ENCODE assay signal across 1 cellular context in genomic region chr9:122092611-122093506, GRCh38.
TF ChIP-seq lines count a peak whose summit lies in the region.

Gene TTLL11 (minus strand): TSS chr9:122093308. CDS start chr9:122093148, 160 bp downstream.

TF ChIP-seq in HepG2, 621 proteins besides CTCF, POLR2A, EP300 and RAD21 (continued from another document and continues in another):
- TF ChIP-seq E2F2 (CRISPR knock-in tag; IDR thresholded peaks at IDR 0.05; ENCODE audit: borderline replicate concordance) (no peak), ATF6 (CRISPR knock-in tag; conservative IDR thresholded peaks at IDR 0.05) (no peak), SMARCE1 (IDR thresholded peaks at IDR 0.05; ENCODE audit: borderline replicate concordance) (no peak), GZF1 (CRISPR knock-in tag; IDR thresholded peaks at IDR 0.05) (no peak), ZNF770 (CRISPR knock-in tag; IDR thresholded peaks at IDR 0.05) (no peak; the same call in 1 of the 2 replicates), HNF4A (CRISPR knock-in tag; IDR thresholded peaks at IDR 0.05) (peak; percentile 34; the same call in 1 of the 2 replicates), ZNF768 (CRISPR knock-in tag; IDR thresholded peaks at IDR 0.05) (no peak; the same call in 1 of the 2 replicates), DPF2 (CRISPR knock-in tag; IDR thresholded peaks at IDR 0.05; ENCODE audit: borderline replicate concordance, low read depth) (no peak), THAP9 (CRISPR knock-in tag; IDR thresholded peaks at IDR 0.05; ENCODE audit: borderline replicate concordance) (peak; percentile 81; the same call in 1 of the 2 replicates), ZBTB25 (CRISPR knock-in tag; IDR thresholded peaks at IDR 0.05) (peak; percentile 81; the same call in 1 of the 2 replicates), ZEB1 (IDR thresholded peaks at IDR 0.05; ENCODE audit: insufficient replicate concordance, low read depth) (no peak), ZNF782 (CRISPR knock-in tag; IDR thresholded peaks at IDR 0.05; ENCODE audit: borderline replicate concordance) (no peak), MTERF4 (CRISPR knock-in tag; IDR thresholded peaks at IDR 0.05) (peak; percentile 50; the same call in 1 of the 2 replicates), UBTF (CRISPR knock-in tag; IDR thresholded peaks at IDR 0.05) (peak; percentile 92), ZBED4 (CRISPR knock-in tag; IDR thresholded peaks at IDR 0.05; ENCODE audit: borderline replicate concordance) (no peak; the same call in 1 of the 2 replicates), ZNF530 (CRISPR knock-in tag; IDR thresholded peaks at IDR 0.05; ENCODE audit: low read depth) (no peak), SMAD9 (CRISPR knock-in tag; IDR thresholded peaks at IDR 0.05) (no peak), ATF1 (CRISPR knock-in tag; IDR thresholded peaks at IDR 0.05) (peak; percentile 94), GLI4 (CRISPR knock-in tag; IDR thresholded peaks at IDR 0.05; ENCODE audit: borderline replicate concordance) (no peak), ELF4 (CRISPR knock-in tag; IDR thresholded peaks at IDR 0.05; ENCODE audit: borderline replicate concordance) (no peak), ZFP36L1 (CRISPR knock-in tag; IDR thresholded peaks at IDR 0.05) (no peak), ZNF234 (CRISPR knock-in tag; conservative IDR thresholded peaks at IDR 0.05) (no peak), ZNF251 (CRISPR knock-in tag; IDR thresholded peaks at IDR 0.05) (no peak), ZC3H13 (CRISPR knock-in tag; IDR thresholded peaks at IDR 0.05) (peak; percentile 82; the same call in 1 of the 2 replicates), STAT5B (CRISPR knock-in tag; IDR thresholded peaks at IDR 0.05) (no peak), ZNF850 (CRISPR knock-in tag; conservative IDR thresholded peaks at IDR 0.05) (no peak), CBFB (CRISPR knock-in tag; IDR thresholded peaks at IDR 0.05) (peak; percentile 93), JUN (CRISPR knock-in tag; IDR thresholded peaks at IDR 0.05) (peak; percentile 63; the same call in 1 of the 2 replicates), MTF2 (CRISPR knock-in tag; IDR thresholded peaks at IDR 0.05; ENCODE audit: borderline replicate concordance) (no peak), RNF2 (conservative IDR thresholded peaks at IDR 0.05; ENCODE audit: low read depth) (peak; percentile 89; the same call in 1 of the 2 replicates), EZH2 (conservative IDR thresholded peaks at IDR 0.05; ENCODE audit: low read depth, low read length) (no peak), NR1H2 (CRISPR knock-in tag; IDR thresholded peaks at IDR 0.05; ENCODE audit: borderline replicate concordance, low read depth) (no peak; the same call in 1 of the 2 replicates), BCL3 (CRISPR knock-in tag; IDR thresholded peaks at IDR 0.05) (no peak; the same call in 1 of the 2 replicates), PRDM4 (CRISPR knock-in tag; IDR thresholded peaks at IDR 0.05; ENCODE audit: borderline replicate concordance) (no peak), ZFAT (CRISPR knock-in tag; conservative IDR thresholded peaks at IDR 0.05) (no peak), MXI1 (IDR thresholded peaks at IDR 0.05; ENCODE audit: borderline replicate concordance, low read depth, low read length) (peak; percentile 98), CEBPB (IDR thresholded peaks at IDR 0.05; ENCODE audit: borderline replicate concordance, low read depth, low read length) (no peak)
